In the genomic region with DNA sequence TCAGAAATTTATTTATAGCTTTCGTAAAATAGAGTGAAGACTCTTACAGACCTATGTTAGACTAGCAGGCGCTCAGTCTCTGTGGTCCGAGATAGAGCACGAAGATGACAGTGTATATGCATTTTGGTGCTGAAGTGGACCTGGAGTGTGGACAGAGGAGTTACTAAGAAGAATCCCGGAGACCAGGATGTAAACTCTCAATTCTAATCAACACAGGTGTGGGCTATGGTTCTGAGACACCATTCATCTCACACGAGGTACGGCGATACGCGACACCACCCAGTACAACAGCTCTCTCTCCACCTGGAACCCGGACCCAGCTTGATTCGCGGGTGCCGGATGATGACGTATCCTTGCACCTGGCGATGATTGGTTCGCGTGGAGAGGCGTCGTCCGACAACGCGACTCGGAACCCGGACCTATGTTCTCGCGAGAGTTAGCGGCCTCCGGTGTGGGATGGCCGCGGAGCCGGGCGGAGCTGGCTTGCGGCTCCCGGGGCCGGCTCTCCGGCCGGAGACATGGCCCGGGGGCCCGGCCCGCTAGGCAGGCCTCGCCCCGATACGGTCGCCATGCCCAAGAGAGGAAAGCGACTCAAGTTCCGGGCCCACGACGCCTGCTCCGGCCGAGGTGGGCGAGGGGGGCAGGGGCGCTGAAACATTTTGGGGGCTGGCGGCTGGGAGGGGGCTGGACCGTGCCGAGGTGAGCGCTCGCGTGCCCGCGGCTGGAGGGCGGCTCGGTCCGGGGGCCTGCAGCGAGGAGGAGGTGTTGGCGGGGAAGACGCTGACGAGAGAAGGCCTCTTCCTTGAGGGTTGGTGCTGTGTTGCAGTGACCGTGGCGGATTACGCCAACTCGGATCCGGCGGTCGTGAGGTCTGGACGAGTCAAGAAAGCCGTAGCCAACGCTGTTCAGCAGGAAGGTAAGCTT, we compare ENCODE assay signal across 8 cellular contexts. TPM values are rescaled to one million over a fixed set of nuclear protein-coding genes. Genes with fewer than 3 reads are reported as not detected.
DNase-seq lines count a peak whose midpoint lies in the region; ATAC-seq, FAIRE-seq and TF ChIP-seq lines count a peak whose summit lies in the region.

A gene with protein sequence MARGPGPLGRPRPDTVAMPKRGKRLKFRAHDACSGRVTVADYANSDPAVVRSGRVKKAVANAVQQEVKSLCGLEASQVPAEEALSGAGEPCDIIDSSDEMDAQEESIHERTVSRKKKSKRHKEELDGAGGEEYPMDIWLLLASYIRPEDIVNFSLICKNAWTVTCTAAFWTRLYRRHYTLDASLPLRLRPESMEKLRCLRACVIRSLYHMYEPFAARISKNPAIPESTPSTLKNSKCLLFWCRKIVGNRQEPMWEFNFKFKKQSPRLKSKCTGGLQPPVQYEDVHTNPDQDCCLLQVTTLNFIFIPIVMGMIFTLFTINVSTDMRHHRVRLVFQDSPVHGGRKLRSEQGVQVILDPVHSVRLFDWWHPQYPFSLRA (plus strand): TSS at position 427 of the 924 bp plus-strand sequence. CDS start 92 bp downstream, at position 519.

- H3K27ac ChIP-seq in ACC112 (ENCODE audit: low read depth, low read length) (peak within 1 kb of the TSS; percentile 77), small intestine (ENCODE audit: low read depth in 1 of 2, low read length in 1 of 2) (peak within 1 kb of the TSS; percentile 91 to 95)

- H3K4me1 ChIP-seq in ACC112 (ENCODE audit: control insufficient read depth, insufficient read depth, low read length, unreplicated experiment) (peaks cover 8% of the 10 kb centered on the region), small intestine (ENCODE audit: control insufficient read depth in 2 of 2, insufficient read depth in 1 of 2, low read depth in 1 of 2, low read length in 1 of 2) (peaks cover 0 to 12% of the 10 kb centered on the region in 2 donors)

- peak within 1 kb of the TSS; percentile 96 for H2AFZ ChIP-seq in ACC112 (ENCODE audit: low read length, unreplicated experiment)

- TF ChIP-seq CTCF in WI38 (IDR thresholded peaks at IDR 0.05; ENCODE audit: low read depth, low read length), result no peak
- TF ChIP-seq CTCF in bronchial epithelial cell (IDR thresholded peaks at IDR 0.05; ENCODE audit: insufficient read depth, low read length, severe bottlenecking), result no peak

- H3K9me3 ChIP-seq in small intestine (ENCODE audit: control insufficient read depth, low read depth), result no peaks in the 10 kb centered on the region

- H3K36me3 ChIP-seq in ACC112 (ENCODE audit: insufficient read depth, low read length), result peaks cover 18% of the 10 kb centered on the region
- H3K36me3 ChIP-seq in bronchial epithelial cell (ENCODE audit: control insufficient read depth, insufficient read depth, low read length), result peaks cover 1% of the 10 kb centered on the region
- peaks cover 0 to 5% of the 10 kb centered on the region in 2 donors for H3K36me3 ChIP-seq in small intestine (ENCODE audit: control insufficient read depth in 2 of 2, insufficient read depth in 2 of 2, low read length in 2 of 2)

- peak within 1 kb of the TSS; percentile 93 for H3K4me3 ChIP-seq in ACC112 (ENCODE audit: low read depth, low read length)
- peak within 1 kb of the TSS; percentile 90 for H3K4me3 ChIP-seq in WI38 (ENCODE audit: low read depth, low read length)
- peak within 1 kb of the TSS; percentile 98 for H3K4me3 ChIP-seq in bronchial epithelial cell (ENCODE audit: low read depth, low read length)
- H3K4me3 ChIP-seq in small intestine (ENCODE audit: low read depth in 1 of 2, low read length in 2 of 2), result peak within 1 kb of the TSS; percentile 91 to 97

- ATAC-seq in GM18873 (IDR thresholded peaks at IDR 0.05; ENCODE audit: low FRiP score, unreplicated experiment) (peak; percentile 87), HG03139 (IDR thresholded peaks at IDR 0.05; ENCODE audit: unreplicated experiment) (peak; percentile 95)

- DNase-seq in NCI-H2227 treated with DMSO at 0.1 percent for 48 hours (lab: John Stamatoyannopoulos, UW) (peak; percentile 90), bronchial epithelial cell (ENCODE audit: low read depth) (peak; percentile 92), iPS-NIHi11 (ENCODE audit: low spot score) (peak; percentile 92), small intestine (peak; percentile 98)

- H3K79me2 ChIP-seq in ACC112 (ENCODE audit: control insufficient read depth, insufficient read depth, low read length, unreplicated experiment), result peaks cover 33% of the 10 kb centered on the region

- WGBS in small intestine, 3 donors, result 0% methylated on average over 63 to 78 of the region's 78 CpGs

- FAIRE-seq in bronchial epithelial cell (lab: Jason Lieb, UNC) (no peak), small intestine (lab: Jason Lieb, UNC) (no peak)

- H3K27me3 ChIP-seq in ACC112 (ENCODE audit: insufficient read depth, low read length), result no peaks in the 10 kb centered on the region
- H3K27me3 ChIP-seq in bronchial epithelial cell (ENCODE audit: control insufficient read depth, insufficient read depth, low read length), result no peaks in the 10 kb centered on the region
- H3K27me3 ChIP-seq in small intestine (ENCODE audit: control insufficient read depth in 2 of 2, insufficient read depth in 2 of 2, low read length in 2 of 2), result no peaks in the 10 kb centered on the region

RNA-seq across cellular contexts. Expression of the gene that starts here (rescaled TPM):
- 102 and 126 TPM in 2 replicates for total RNA-seq in bronchial epithelial cell
- polyA plus RNA-seq in small intestine, result 10 to 100 TPM; 58.9 to 80.4 (median 71.6) TPM

Comparison
In these comparisons a context has a peak if more than half of its experiments do, and no peak if none do; other contexts are left out.
1. Peak in every context shown above with its lines: DNase-seq, ATAC-seq, H3K4me3 ChIP-seq and H3K27ac ChIP-seq.